14 cellular contexts compared by ENCODE assay signal in the genomic region with DNA sequence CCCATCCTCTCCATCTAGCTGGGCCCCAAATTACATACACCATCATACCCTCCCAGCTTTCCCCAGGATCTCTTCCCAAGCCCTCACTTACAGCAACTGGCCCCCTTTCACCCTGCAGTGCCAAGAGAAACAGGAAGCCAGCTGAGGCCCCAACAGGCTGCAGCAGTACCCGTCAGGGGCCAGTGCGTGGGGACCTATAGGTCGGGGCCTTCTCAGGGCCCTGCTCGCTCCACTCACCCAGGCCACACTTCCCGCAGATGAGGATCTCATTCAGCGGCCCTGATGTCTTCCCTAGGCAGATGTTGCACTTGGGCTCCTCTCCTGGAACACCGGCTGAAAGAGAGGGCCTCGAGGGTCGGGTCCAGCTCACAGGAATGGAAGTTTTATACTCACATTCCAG. TPM values are rescaled to one million over a fixed set of nuclear protein-coding genes. Genes with fewer than 3 reads are reported as not detected.
DNase-seq lines count a peak whose midpoint lies in the region; TF ChIP-seq lines count a peak whose summit lies in the region.
"Had no signal": no experiment of that assay in that cellular context is flagged by ENCODE, and none has a peak within 500 bp of the region (broad histone marks: within the 10 kb centered on the region; RNA-seq: fewer than 3 reads in every experiment).

No MANE protein-coding gene starts in this region.

- intact Hi-C loops in CD4-positive, alpha-beta memory T cell (cut with micrococcal nuclease), result no loop called here
- intact Hi-C loops in ascending aorta (cut with DNase I) (no loop called here), spleen (cut with DNase I; ENCODE audit: low total_unique reads) (loop anchor here (5.0 kb wide), 1 partner anchor 67 kb away; no protein-coding TSS in a partner anchor), head of caudate nucleus (cut with DNase I) (no loop called here)

- H3K4me1 ChIP-seq in CD4-positive, alpha-beta memory T cell (ENCODE audit: insufficient read depth, low read length), result peaks cover 49% of the 10 kb centered on the region
- H3K4me1 ChIP-seq in Loucy (ENCODE audit: insufficient read depth, low read length, poor library complexity, severe bottlenecking) (peaks cover 53% of the 10 kb centered on the region), ascending aorta (peaks cover 5 to 16% of the 10 kb centered on the region in 2 donors), spleen (peaks cover 4 to 53% (median 23%) of the 10 kb centered on the region in 6 donors)
- H3K4me1 ChIP-seq: breast epithelium had no signal

- no peaks in the 10 kb centered on the region for H3K9me3 Mint-ChIP-seq in CD4-positive, alpha-beta memory T cell
- H3K9me3 Mint-ChIP-seq: endodermal cell had no signal

- no peak for DNase-seq in CD4-positive, alpha-beta memory T cell
- no peak for DNase-seq in ascending aorta (ENCODE audit: low spot score in 2 of 2)
- peak; percentile 77 for DNase-seq in spleen
- DNase-seq in head of caudate nucleus, result no peak
- DNase-seq in SHP77 (lab: John Stamatoyannopoulos, UW), result no peak
- no peak for DNase-seq in DMS 273 treated with DMSO at 0.1 percent for 48 hours (lab: John Stamatoyannopoulos, UW)
- DNase-seq: activated effector memory CD4-positive, alpha-beta T cell treated with Interleukin-2 at 50 U/mL for 16 hours; endodermal cell; gastrocnemius medialis; NK-92 treated with Interleukin-12 subunit alpha and Interleukin-12 subunit beta, amount 100 ng/mL, for 24 hours; SK-N-SH; stimulated activated CD4-positive, alpha-beta T cell treated with anti-CD3 and anti-CD28 coated beads, Interleukin-2, amount 100 ng/mL, for 24 hours had no signal

- CTCF ChIA-PET in CD4-positive, alpha-beta memory T cell (lab: Charles Lee; ENCODE audit: partially characterized antibody), result interaction anchor here (1.1 to 16.8 kb wide), 13 partner anchors 10 to 201 kb away, joined by 3 to 254 read pairs (median 16); partner anchors contain the start of gene TRAF1

- H3K4me2 ChIP-seq in Loucy (ENCODE audit: low read depth, low read length, poor library complexity, severe bottlenecking), result peak overlapping the region; percentile 5
- H3K4me2 ChIP-seq: SK-N-SH had no signal

- peaks cover 96% of the 10 kb centered on the region for H3K79me2 ChIP-seq in Loucy (ENCODE audit: insufficient read depth, low read length)

- 57 to 75% (median 67%) methylated on average over 9 of the region's 9 CpGs for WGBS in spleen, 5 donors

- H3K4me3 Mint-ChIP-seq in CD4-positive, alpha-beta memory T cell, result peak overlapping the region in 1 of 8 donors; percentile 57
- H3K4me3 Mint-ChIP-seq: endodermal cell had no signal

- H3K9me2 ChIP-seq in Loucy (replicated peaks; ENCODE audit: low read depth, low read length), result no peaks in the 10 kb centered on the region
- H3K9me2 ChIP-seq: SK-N-SH had no signal

- TF ChIP-seq POLR2A in spleen (IDR thresholded peaks at IDR 0.05), result no peak

- H2AFZ ChIP-seq in Loucy (ENCODE audit: low read length), result no peak overlapping the region

- no peaks in the 10 kb centered on the region for H3K27me3 Mint-ChIP-seq in CD4-positive, alpha-beta memory T cell

- H3K36me3 ChIP-seq in CD4-positive, alpha-beta memory T cell (ENCODE audit: insufficient read depth, low read length), result peaks cover 48% of the 10 kb centered on the region
- H3K36me3 ChIP-seq in Loucy (ENCODE audit: insufficient read depth, low read length) (peaks cover 86% of the 10 kb centered on the region), ascending aorta (peaks cover 31 to 35% of the 10 kb centered on the region in 2 donors), spleen (peaks cover 0 to 73% (median 28%) of the 10 kb centered on the region in 6 donors)
- H3K36me3 ChIP-seq: breast epithelium, gastrocnemius medialis had no signal

- no peak overlapping the region for H3K4me3 ChIP-seq in CD4-positive, alpha-beta memory T cell (ENCODE audit: low read length in 2 of 2)
- H3K4me3 ChIP-seq in Loucy (ENCODE audit: low read length, poor library complexity, severe bottlenecking) (no peak overlapping the region), ascending aorta (no peak overlapping the region), spleen (no peak overlapping the region)

- peak overlapping the region in 5 of 7 donors; percentile 29 to 99 (median 98) for H3K27ac Mint-ChIP-seq in CD4-positive, alpha-beta memory T cell
- H3K27ac Mint-ChIP-seq: endodermal cell had no signal

- peaks cover 18 to 57% of the 10 kb centered on the region in 2 donors for H3K36me3 Mint-ChIP-seq in CD4-positive, alpha-beta memory T cell

- no peaks in the 10 kb centered on the region for H3K9me3 ChIP-seq in CD4-positive, alpha-beta memory T cell (ENCODE audit: control insufficient read depth in 1 of 2, low read length in 2 of 2)
- H3K9me3 ChIP-seq in Loucy (ENCODE audit: insufficient read depth, low read depth, low read length), result no peaks in the 10 kb centered on the region
- H3K9me3 ChIP-seq in ascending aorta, result no peaks in the 10 kb centered on the region
- H3K9me3 ChIP-seq in spleen, result no peaks in the 10 kb centered on the region
- H3K9me3 ChIP-seq: breast epithelium, gastrocnemius medialis, SK-N-SH had no signal

- no peaks in the 10 kb centered on the region for H3F3A ChIP-seq in Loucy (ENCODE audit: low read depth)

- H3K9ac ChIP-seq in Loucy (ENCODE audit: low read depth, low read length, poor library complexity, severe bottlenecking), result no peak overlapping the region
- H3K9ac ChIP-seq: SK-N-SH had no signal

- peak overlapping the region; percentile 79 for H3K27ac ChIP-seq in CD4-positive, alpha-beta memory T cell (ENCODE audit: low read depth, low read length)
- H3K27ac ChIP-seq in ascending aorta (peak overlapping the region; percentile 83 to 85), spleen (peak overlapping the region in 4 of 8 donors; percentile 90 to 94 (median 93))

- H3K27me3 ChIP-seq in CD4-positive, alpha-beta memory T cell (ENCODE audit: insufficient read depth, low read length), result no peaks in the 10 kb centered on the region
- H3K27me3 ChIP-seq in Loucy (ENCODE audit: insufficient read depth, low read length, poor library complexity, severe bottlenecking) (no peaks in the 10 kb centered on the region), ascending aorta (no peaks in the 10 kb centered on the region), spleen (replicated peaks in 1 of 7) (no peaks in the 10 kb centered on the region)
- H3K27me3 ChIP-seq: breast epithelium, gastrocnemius medialis had no signal

- H3K4me1 Mint-ChIP-seq in CD4-positive, alpha-beta memory T cell, result peaks cover 34 to 58% (median 41%) of the 10 kb centered on the region in 4 donors

- H4K20me1 ChIP-seq in Loucy (ENCODE audit: insufficient read depth, low read length, poor library complexity, severe bottlenecking), result peaks cover 12% of the 10 kb centered on the region

- POLR2A ChIA-PET in CD4-positive, alpha-beta memory T cell (lab: Charles Lee; ENCODE audit: partially characterized antibody), result interaction anchor here (0.6 to 74.5 kb wide), 4 partner anchors 9 to 75 kb away, joined by 3 to 5577 read pairs (median 55); partner anchors contain the start of genes PSMD5 and TRAF1

- no peak for TF ChIP-seq CTCF in Loucy (conservative IDR thresholded peaks at IDR 0.05; ENCODE audit: low read length)
- no peak for TF ChIP-seq CTCF in ascending aorta (IDR thresholded peaks at IDR 0.05)
- TF ChIP-seq CTCF in spleen (IDR thresholded peaks at IDR 0.05 in 8 of 11, conservative IDR thresholded peaks at IDR 0.05 in 3 of 11), result no peak

RNA-seq across cellular contexts. Expression of gene PHF19, which starts 6.8 kb away (rescaled TPM):
- 100 to 1,000 TPM; 194 to 201 TPM for total RNA-seq in CD4-positive, alpha-beta memory T cell
- polyA plus RNA-seq in CD4-positive, alpha-beta memory T cell, result 10 to 100 TPM; 15.4 to 17.8 TPM
- 33.0 TPM for total RNA-seq in ascending aorta
- 10 to 100 TPM; 33.4 to 53.0 (median 40.5) TPM for total RNA-seq in spleen
- polyA plus RNA-seq in spleen, result 10 to 100 TPM; 12.6 to 29.4 (median 27.7) TPM

RNA-seq across cellular contexts. Expression of gene PSMD5, which starts 27.5 kb away (rescaled TPM):
- 10 to 100 TPM; 46.4 to 59.0 TPM for total RNA-seq in CD4-positive, alpha-beta memory T cell
- polyA plus RNA-seq in CD4-positive, alpha-beta memory T cell, result 10 to 100 TPM; 23.1 to 25.7 TPM
- total RNA-seq in ascending aorta (18.2 TPM), spleen (10 to 100 TPM; 26.1 to 41.4 (median 34.8) TPM)
- 10 to 100 TPM in 2 of 3 donors, 1 to 10 TPM in 1; 8.9 to 14.0 (median 11.3) TPM for polyA plus RNA-seq in spleen

RNA-seq across cellular contexts. Expression of gene TRAF1, which starts 56.4 kb away (rescaled TPM):
- total RNA-seq in CD4-positive, alpha-beta memory T cell, result 100 to 1,000 TPM; 174 to 181 TPM
- 10 to 100 TPM in 1 of 2 donors, 1 to 10 TPM in 1; 7.8 to 14.4 TPM for polyA plus RNA-seq in CD4-positive, alpha-beta memory T cell
- 16.7 TPM for total RNA-seq in ascending aorta
- 10 to 100 TPM; 11.9 to 29.2 (median 22.4) TPM for total RNA-seq in spleen
- polyA plus RNA-seq in spleen, result 10 to 100 TPM in 2 of 3 donors, 1 to 10 TPM in 1; 8.6 to 13.0 (median 10.2) TPM
